ENCODE assay signal across 8 cellular contexts in genomic region chr14:74401504-74402241, GRCh38. TPM values are rescaled to one million over a fixed set of nuclear protein-coding genes. Genes with fewer than 3 reads are reported as not detected.
A peak's percentile ranks its signal among the peaks of the same experiment; 100 is the strongest.
DNase-seq lines count a peak whose midpoint lies in the region; ATAC-seq and FAIRE-seq lines count a peak whose summit lies in the region.

No MANE protein-coding gene starts in this region.

- peak overlapping the region; percentile 79 to 91 (median 88) for H3K27ac Mint-ChIP-seq in naive thymus-derived CD8-positive, alpha-beta T cell
- H3K27ac Mint-ChIP-seq in stimulated activated naive CD8-positive, alpha-beta T cell treated with anti-CD3 and anti-CD28 coated beads, Interleukin-15, amount 100 ng/mL, for 72 hours, result peak overlapping the region; percentile 91 to 96

- H3K9me3 Mint-ChIP-seq in naive thymus-derived CD8-positive, alpha-beta T cell, result no peaks in the 10 kb centered on the region
- H3K9me3 Mint-ChIP-seq in stimulated activated naive CD8-positive, alpha-beta T cell treated with anti-CD3 and anti-CD28 coated beads, Interleukin-15, amount 100 ng/mL, for 72 hours, result no peaks in the 10 kb centered on the region

- peaks cover 0 to 4% (median 2%) of the 10 kb centered on the region in 5 donors for H3K27me3 Mint-ChIP-seq in naive thymus-derived CD8-positive, alpha-beta T cell
- no peaks in the 10 kb centered on the region for H3K27me3 Mint-ChIP-seq in stimulated activated naive CD8-positive, alpha-beta T cell treated with anti-CD3 and anti-CD28 coated beads, Interleukin-15, amount 100 ng/mL, for 72 hours

- DNase-seq in CD1c-positive myeloid dendritic cell (ENCODE audit: extremely low spot score) (peak; percentile 22), GM19239 (ENCODE audit: insufficient read length, low spot score) (peak; percentile 84), KG1 (lab: John Stamatoyannopoulos, UW) (no peak)
- DNase-seq in activated CD4-positive, CD25-positive, alpha-beta regulatory T cell treated with anti-CD3 and anti-CD28 coated beads, Interleukin-2, amount 50 U/mL, for 16 hours (ENCODE audit: low read depth, low spot score), result peak; percentile 40
- peak; percentile 34 for DNase-seq in effector CD4-positive, alpha-beta T cell
- DNase-seq in naive thymus-derived CD8-positive, alpha-beta T cell, result peak; percentile 35 to 86 (median 67)
- DNase-seq in stimulated activated naive CD8-positive, alpha-beta T cell treated with anti-CD3 and anti-CD28 coated beads, Interleukin-15, amount 100 ng/mL, for 72 hours, result peak; percentile 70 to 78

- H3K36me3 Mint-ChIP-seq in naive thymus-derived CD8-positive, alpha-beta T cell, result no peaks in the 10 kb centered on the region

- peak overlapping the region; percentile 65 to 89 (median 82) for H3K4me3 Mint-ChIP-seq in naive thymus-derived CD8-positive, alpha-beta T cell
- H3K4me3 Mint-ChIP-seq in stimulated activated naive CD8-positive, alpha-beta T cell treated with anti-CD3 and anti-CD28 coated beads, Interleukin-15, amount 100 ng/mL, for 72 hours, result peak overlapping the region; percentile 69 to 77

- peaks cover 14 to 44% (median 26%) of the 10 kb centered on the region in 4 donors for H3K4me1 Mint-ChIP-seq in naive thymus-derived CD8-positive, alpha-beta T cell
- peaks cover 29% of the 10 kb centered on the region for H3K4me1 Mint-ChIP-seq in stimulated activated naive CD8-positive, alpha-beta T cell treated with anti-CD3 and anti-CD28 coated beads, Interleukin-15, amount 100 ng/mL, for 72 hours

- POLR2A ChIA-PET in naive thymus-derived CD8-positive, alpha-beta T cell (lab: Charles Lee), result interaction anchor here (1.1 kb wide), 1 partner anchor 91 kb away, joined by 3 read pairs; the partner anchor contains the start of genes ISCA2 and NPC2

- FAIRE-seq in GM19239 (lab: Jason Lieb, UNC), result peak; percentile 98

- peak; percentile 82 for ATAC-seq in HG03442 (IDR thresholded peaks at IDR 0.05; ENCODE audit: unreplicated experiment)
- peak; percentile 98 to 99 for ATAC-seq in naive thymus-derived CD8-positive, alpha-beta T cell
- peak; percentile 97 for ATAC-seq in stimulated activated naive CD8-positive, alpha-beta T cell treated with anti-CD3 and anti-CD28 coated beads, Interleukin-15, amount 100 ng/mL, for 72 hours

RNA-seq across cellular contexts. Expression of gene SYNDIG1L, which starts 24.3 kb away (rescaled TPM):
- under 1 TPM; 0.13 to 0.30 TPM for total RNA-seq in naive thymus-derived CD8-positive, alpha-beta T cell
- under 1 TPM in 1 of 3 donors, not detected in 2; 0.09 TPM for polyA plus RNA-seq in naive thymus-derived CD8-positive, alpha-beta T cell

RNA-seq across cellular contexts. Expression of gene VRTN, which starts 53.4 kb away (rescaled TPM):
- total RNA-seq in naive thymus-derived CD8-positive, alpha-beta T cell, result not detected
- polyA plus RNA-seq in naive thymus-derived CD8-positive, alpha-beta T cell, result not detected
